ENCODE assay signal across 18 cellular contexts in genomic region chr6:87923389-87924050, GRCh38.
"Had no signal": no experiment of that assay in that cellular context is flagged by ENCODE, and none has a peak within 500 bp of the region (broad histone marks: within the 10 kb centered on the region; RNA-seq: fewer than 3 reads in every experiment).

No MANE protein-coding gene starts in this region.

- H3K27me3 Mint-ChIP-seq: activated CD8-positive, alpha-beta T cell treated with anti-CD3 and anti-CD28 coated beads for 36 hours had no signal

- H3K27me3 ChIP-seq: body of pancreas, left lung, neural progenitor cell, upper lobe of left lung had no signal

- H3K4me3 ChIP-seq: body of pancreas, dorsolateral prefrontal cortex, left lung, neural progenitor cell, psoas muscle, thoracic aorta, upper lobe of left lung had no signal

- H3K27ac Mint-ChIP-seq: activated CD4-positive, alpha-beta T cell treated with anti-CD3 and anti-CD28 coated beads, Interleukin-2, amount 10 ng/mL, durations not matched to agents 24 days and 14 days; activated CD8-positive, alpha-beta T cell treated with anti-CD3 and anti-CD28 coated beads for 36 hours; activated naive CD4-positive, alpha-beta T cell treated with anti-CD3 and anti-CD28 coated beads for 36 hours; activated T-cell treated with anti-CD3 and anti-CD28 coated beads, Interleukin-2, amount 50 U/mL, for 24 hours; neural progenitor cell had no signal

- H3K36me3 Mint-ChIP-seq: neural progenitor cell had no signal

- H3K27ac ChIP-seq: body of pancreas, dorsolateral prefrontal cortex, neural progenitor cell, psoas muscle, thoracic aorta, upper lobe of left lung had no signal

- ATAC-seq: body of pancreas, psoas muscle, right cardiac atrium had no signal

- H3K9me3 Mint-ChIP-seq: activated CD4-positive, alpha-beta T cell treated with anti-CD3 and anti-CD28 coated beads, Interleukin-2, amount 10 ng/mL, durations not matched to agents 24 days and 14 days; activated CD8-positive, alpha-beta T cell treated with anti-CD3 and anti-CD28 coated beads for 36 hours; activated naive CD4-positive, alpha-beta T cell treated with anti-CD3 and anti-CD28 coated beads for 36 hours; activated T-cell treated with anti-CD3 and anti-CD28 coated beads, Interleukin-2, amount 50 U/mL, for 24 hours; activated T-helper 2 cell treated with anti-CD3 and anti-CD28 coated beads, Interferon-gamma antibody, Interleukin-2, Interleukin-4, amounts not matched to agents 10 μg/mL and 5 μg/mL and 100 μg/mL, durations not matched to agents 14 hours and 24 hours and 36 hours; neural progenitor cell had no signal

- H3K4me3 Mint-ChIP-seq: activated CD4-positive, alpha-beta T cell treated with anti-CD3 and anti-CD28 coated beads, Interleukin-2, amount 10 ng/mL, durations not matched to agents 24 days and 14 days; activated CD8-positive, alpha-beta T cell treated with anti-CD3 and anti-CD28 coated beads for 36 hours; activated naive CD4-positive, alpha-beta T cell treated with anti-CD3 and anti-CD28 coated beads for 36 hours; activated T-cell treated with anti-CD3 and anti-CD28 coated beads, Interleukin-2, amount 50 U/mL, for 24 hours; neural progenitor cell had no signal

- H3K4me1 ChIP-seq: body of pancreas, left lung, neural progenitor cell had no signal

- DNase-seq: activated CD4-positive, alpha-beta T cell treated with anti-CD3 and anti-CD28 coated beads, Interleukin-2, amount 10 ng/mL, durations not matched to agents 24 days and 14 days; activated CD4-positive, CD25-positive, alpha-beta regulatory T cell; activated naive CD4-positive, alpha-beta T cell treated with anti-CD3 and anti-CD28 coated beads for 36 hours; activated T-cell treated with anti-CD3 and anti-CD28 coated beads, Interleukin-2, amount 50 U/mL, for 24 hours; body of pancreas; dorsolateral prefrontal cortex; head of caudate nucleus; kidney; left lung; mammary epithelial cell; psoas muscle; right cardiac atrium; T-helper 9 cell had no signal

- H3K4me1 Mint-ChIP-seq: neural progenitor cell had no signal

- H3K36me3 ChIP-seq: left lung, neural progenitor cell, thoracic aorta, upper lobe of left lung had no signal

- H3K9me3 ChIP-seq: body of pancreas, left lung, psoas muscle, thoracic aorta, upper lobe of left lung had no signal
